ENCODE assay signal across 6 cellular contexts in genomic region chr16:2205967-2206313, GRCh38. TPM values are rescaled to one million over a fixed set of nuclear protein-coding genes. Genes with fewer than 3 reads are reported as not detected.
DNase-seq lines count a peak whose midpoint lies in the region; ATAC-seq and TF ChIP-seq lines count a peak whose summit lies in the region.

No MANE protein-coding gene starts in this region.

- peaks cover 6 to 15% (median 9%) of the 10 kb centered on the region in 3 donors for H3K4me1 Mint-ChIP-seq in IgD-negative memory B cell

- peak overlapping the region; percentile 79 for H3K4me3 ChIP-seq in suprapubic skin

- H3K27me3 ChIP-seq in suprapubic skin, result no peaks in the 10 kb centered on the region

- H3K27ac ChIP-seq in suprapubic skin, result peak overlapping the region; percentile 93

- no peak for TF ChIP-seq EP300 in suprapubic skin (IDR thresholded peaks at IDR 0.05)

- H3K4me1 ChIP-seq in suprapubic skin, result peaks cover 19% of the 10 kb centered on the region

- H3K27ac Mint-ChIP-seq in IgD-negative memory B cell, result peak overlapping the region; percentile 16 to 95 (median 88)

- no peak for TF ChIP-seq CTCF in suprapubic skin (IDR thresholded peaks at IDR 0.05)

- DNase-seq in fibroblast of the conjunctiva (ENCODE audit: low read depth) (peak; percentile 12), suprapubic skin (ENCODE audit: low spot score in 2 of 2) (no peak), hepatic stellate cell (ENCODE audit: low spot score) (no peak), NCI-H748 (lab: John Stamatoyannopoulos, UW; ENCODE audit: unreplicated experiment) (no peak)

- peak overlapping the region; percentile 72 to 89 (median 84) for H3K4me3 Mint-ChIP-seq in IgD-negative memory B cell

- peak; percentile 13 for ATAC-seq in GM18907 (IDR thresholded peaks at IDR 0.05; ENCODE audit: unreplicated experiment)

- H3K36me3 ChIP-seq in suprapubic skin, result peaks cover 34% of the 10 kb centered on the region

- no peak for TF ChIP-seq POLR2A in suprapubic skin (IDR thresholded peaks at IDR 0.05)

- no peaks in the 10 kb centered on the region for H3K9me3 Mint-ChIP-seq in IgD-negative memory B cell

- peaks cover 4% of the 10 kb centered on the region for H3K36me3 Mint-ChIP-seq in IgD-negative memory B cell

- no peaks in the 10 kb centered on the region for H3K9me3 ChIP-seq in suprapubic skin

- 19% methylated on average over 8 of the region's 16 CpGs for WGBS in suprapubic skin

- H3K27me3 Mint-ChIP-seq in IgD-negative memory B cell, result no peaks in the 10 kb centered on the region

RNA-seq across cellular contexts. Expression of gene MLST8, which starts 0.7 kb away (rescaled TPM):
- polyA plus RNA-seq in IgD-negative memory B cell, result 44.1 TPM
- 10 to 100 TPM; 52.3 to 69.5 (median 55.1) TPM for total RNA-seq in suprapubic skin

RNA-seq across cellular contexts. Expression of gene BRICD5, which starts 4.7 kb away (rescaled TPM):
- 0.35 TPM for polyA plus RNA-seq in IgD-negative memory B cell
- 1 to 10 TPM; 2.2 to 10.0 (median 3.2) TPM for total RNA-seq in suprapubic skin

RNA-seq across cellular contexts. Expression of gene PGP, which starts 8.7 kb away (rescaled TPM):
- polyA plus RNA-seq in IgD-negative memory B cell, result 6.4 TPM
- total RNA-seq in suprapubic skin, result 1 to 10 TPM; 6.8 to 9.5 (median 7.6) TPM

RNA-seq across cellular contexts. Expression of gene CASKIN1, which starts 9.5 kb away (rescaled TPM):
- not detected for polyA plus RNA-seq in IgD-negative memory B cell
- 1 to 10 TPM in 1 of 4 donors, under 1 TPM in 3; 0.49 to 1.5 (median 0.78) TPM for total RNA-seq in suprapubic skin

RNA-seq across cellular contexts. Expression of gene E4F1, which starts 17.5 kb away (rescaled TPM):
- polyA plus RNA-seq in IgD-negative memory B cell, result 23.2 TPM
- 10 to 100 TPM; 42.1 to 79.3 (median 54.2) TPM for total RNA-seq in suprapubic skin
